Comparison of ENCODE assay signal across 21 cellular contexts in genomic region chr12:41893491-41893890, GRCh38.
A peak's percentile ranks its signal among the peaks of the same experiment; 100 is the strongest.
DNase-seq lines count a peak whose midpoint lies in the region; ATAC-seq, FAIRE-seq and TF ChIP-seq lines count a peak whose summit lies in the region.
"Had no signal": no experiment of that assay in that cellular context is flagged by ENCODE, and none has a peak within 500 bp of the region (broad histone marks: within the 10 kb centered on the region; RNA-seq: fewer than 3 reads in every experiment).

No MANE protein-coding gene starts in this region.

- no peaks in the 10 kb centered on the region for H3K27me3 ChIP-seq in HepG2 (ENCODE audit: control insufficient read depth in 1 of 2, insufficient read depth in 2 of 2, low read length in 2 of 2)
- no peaks in the 10 kb centered on the region for H3K27me3 ChIP-seq in right lobe of liver
- no peaks in the 10 kb centered on the region for H3K27me3 ChIP-seq in Peyer's patch
- H3K27me3 ChIP-seq: BLaER1 treated with 17β-estradiol and CSF1 and Interleukin-3, amounts not matched to agents 10 nM and 100 nM had no signal

- ATAC-seq in HepG2 (no peak), right lobe of liver (peak; percentile 42 to 66 (median 57))
- ATAC-seq: A549; CD8-positive, alpha-beta T cell had no signal

- FAIRE-seq in HepG2 (lab: Jason Lieb, UNC): no peak
- FAIRE-seq: A549, D721Med, G401.6, GM12891, GM19239 had no signal

- no peak for TF ChIP-seq RAD21 in HepG2 (CRISPR knock-in tag; IDR thresholded peaks at IDR 0.05)

- in situ Hi-C loops in HepG2 (cut with HindIII; ENCODE audit: extremely low pct_ligation_motif_present, low pct_unique_long_range_greater_than_20kb): no loop called here

- intact Hi-C loops in HepG2 (cut with micrococcal nuclease; ENCODE audit: unreplicated experiment): no loop called here
- intact Hi-C loops in right lobe of liver (cut with DNase I): no loop called here

- CTCF ChIA-PET in HepG2 (lab: Yijun Ruan, JAX; ENCODE audit: low intra/inter-chr PET ratio, low total read pairs): no interaction called here

- no peak overlapping the region for H2AFZ ChIP-seq in HepG2 (ENCODE audit: low read length)

- BruUV-seq in HepG2 (replicated peaks; lab: Mats Ljungman, UMichigan): no TSS peak

- no peak overlapping the region for H3K4me3 ChIP-seq in HepG2 (replicated peaks in 1 of 3; ENCODE audit: insufficient read depth in 1 of 3, low read depth in 2 of 3, low read length in 3 of 3)
- H3K4me3 ChIP-seq in right lobe of liver: no peak overlapping the region
- H3K4me3 ChIP-seq in Peyer's patch: no peak overlapping the region
- H3K4me3 ChIP-seq: A549; BLaER1 treated with 17β-estradiol and CSF1 and Interleukin-3, amounts not matched to agents 10 nM and 100 nM had no signal

- H3K9me3 ChIP-seq in HepG2 (ENCODE audit: low read length) (no peaks in the 10 kb centered on the region), right lobe of liver (no peaks in the 10 kb centered on the region), Peyer's patch (no peaks in the 10 kb centered on the region)
- H3K9me3 ChIP-seq: A549, Caco-2 had no signal

- WGBS in HepG2 (ENCODE audit: low lambda C conversion rate): 5% methylated on average over 3 of the region's 3 CpGs
- 44% methylated on average over 3 of the region's 3 CpGs for WGBS in right lobe of liver (ENCODE audit: insufficient coverage, low coverage, low lambda C conversion rate, missing lambda C conversion rate)

- no peak for TF ChIP-seq POLR2A in HepG2 (IDR thresholded peaks at IDR 0.05; ENCODE audit: insufficient read depth in 1 of 2, low read depth in 2 of 2, low read length in 2 of 2)
- TF ChIP-seq POLR2A in right lobe of liver (IDR thresholded peaks at IDR 0.05): no peak
- TF ChIP-seq POLR2A in Peyer's patch (IDR thresholded peaks at IDR 0.05): no peak

- H3K27ac ChIP-seq in HepG2 (ENCODE audit: extremely low read length, insufficient read depth, low read length): no peak overlapping the region
- no peak overlapping the region for H3K27ac ChIP-seq in right lobe of liver
- H3K27ac ChIP-seq in Peyer's patch: no peak overlapping the region
- H3K27ac ChIP-seq: 22Rv1; A549; BLaER1 treated with 17β-estradiol and CSF1 and Interleukin-3, amounts not matched to agents 10 nM and 100 nM; C4-2B had no signal

- TF ChIP-seq CTCF in HepG2 (CRISPR knock-in tag; IDR thresholded peaks at IDR 0.05): no peak
- no peak for TF ChIP-seq CTCF in right lobe of liver (IDR thresholded peaks at IDR 0.05)
- TF ChIP-seq CTCF in Peyer's patch (IDR thresholded peaks at IDR 0.05): no peak

- no peaks in the 10 kb centered on the region for H3K36me3 ChIP-seq in HepG2 (replicated peaks in 1 of 2; ENCODE audit: control insufficient read depth in 1 of 2, insufficient read depth in 2 of 2, low read length in 2 of 2)
- no peaks in the 10 kb centered on the region for H3K36me3 ChIP-seq in right lobe of liver
- H3K36me3 ChIP-seq in Peyer's patch: no peaks in the 10 kb centered on the region
- H3K36me3 ChIP-seq: BLaER1 treated with 17β-estradiol and CSF1 and Interleukin-3, amounts not matched to agents 10 nM and 100 nM had no signal

- H3K4me1 ChIP-seq in HepG2 (ENCODE audit: insufficient read depth, low read length) (no peaks in the 10 kb centered on the region), right lobe of liver (no peaks in the 10 kb centered on the region), Peyer's patch (no peaks in the 10 kb centered on the region)
- H3K4me1 ChIP-seq: A549; BLaER1 treated with 17β-estradiol and CSF1 and Interleukin-3, amounts not matched to agents 10 nM and 100 nM; Caco-2 had no signal

- POLR2A ChIA-PET in HepG2 (lab: Yijun Ruan, JAX): no interaction called here

- no peak overlapping the region for H3K4me2 ChIP-seq in HepG2 (ENCODE audit: low read depth, low read length)
- H3K4me2 ChIP-seq: A549; BLaER1 treated with 17β-estradiol and CSF1 and Interleukin-3, amounts not matched to agents 10 nM and 100 nM had no signal

- no peak for TF ChIP-seq EP300 in HepG2 (IDR thresholded peaks at IDR 0.05; ENCODE audit: low read depth in 2 of 2, low read length in 2 of 2)
- no peak for TF ChIP-seq EP300 in HepG2 (CRISPR knock-in tag; IDR thresholded peaks at IDR 0.05; ENCODE audit: borderline replicate concordance)

- no peak overlapping the region for H3K9ac ChIP-seq in HepG2 (ENCODE audit: insufficient read depth, low read depth, low read length)
- H3K9ac ChIP-seq: BLaER1 treated with 17β-estradiol and CSF1 and Interleukin-3, amounts not matched to agents 10 nM and 100 nM had no signal

- no peaks in the 10 kb centered on the region for H3K79me2 ChIP-seq in HepG2 (ENCODE audit: insufficient read depth, low read length)

- H4K20me1 ChIP-seq in HepG2 (ENCODE audit: insufficient read depth, low read length): no peaks in the 10 kb centered on the region
- H4K20me1 ChIP-seq: BLaER1 treated with 17β-estradiol and CSF1 and Interleukin-3, amounts not matched to agents 10 nM and 100 nM had no signal

- peak; percentile 51 for DNase-seq in NCI-H82 (lab: John Stamatoyannopoulos, UW)
- no peak for DNase-seq in NCI-H82 treated with DMSO at 0.1 percent for 48 hours (lab: John Stamatoyannopoulos, UW; ENCODE audit: unreplicated experiment)
- no peak for DNase-seq in HepG2 (ENCODE audit: low spot score)
- no peak for DNase-seq in right lobe of liver
- DNase-seq in cortex of kidney (lab: John Stamatoyannopoulos, UW): no peak
- DNase-seq in Peyer's patch: no peak
- DNase-seq: AML-193; Caco-2; Calu3; CD4-positive, alpha-beta T cell; CD8-positive, alpha-beta T cell; DMS79 treated with DMSO at 0.1 percent for 48 hours; GF-D8 had no signal

TF ChIP-seq in HepG2, 621 proteins besides CTCF, POLR2A, EP300 and RAD21:
- TF ChIP-seq ZBTB42 (CRISPR knock-in tag; IDR thresholded peaks at IDR 0.05): no peak
- peak; percentile 27; the same call in 1 of the 2 replicates for TF ChIP-seq CEBPB (IDR thresholded peaks at IDR 0.05; ENCODE audit: borderline replicate concordance, low read depth, low read length)
